ENCODE assay signal across 17 cellular contexts in genomic region chr11:82176365-82176764, GRCh38.
DNase-seq lines count a peak whose midpoint lies in the region; FAIRE-seq and TF ChIP-seq lines count a peak whose summit lies in the region.
"Had no signal": no experiment of that assay in that cellular context is flagged by ENCODE, and none has a peak within 500 bp of the region (broad histone marks: within the 10 kb centered on the region; RNA-seq: fewer than 3 reads in every experiment).

No MANE protein-coding gene starts in this region.

- H3K36me3 Mint-ChIP-seq in type B pancreatic cell, result no peaks in the 10 kb centered on the region
- H3K36me3 Mint-ChIP-seq: CD14-positive monocyte; CD8-positive, alpha-beta T cell had no signal

- H3K27ac ChIP-seq in small intestine (ENCODE audit: low read depth in 1 of 2, low read length in 1 of 2), result no peak overlapping the region
- H3K27ac ChIP-seq: 22Rv1 had no signal

- H3K36me3 ChIP-seq in small intestine (ENCODE audit: control insufficient read depth in 2 of 2, insufficient read depth in 2 of 2, low read length in 2 of 2), result no peaks in the 10 kb centered on the region

- no peak overlapping the region for H3K27ac Mint-ChIP-seq in type B pancreatic cell
- H3K27ac Mint-ChIP-seq: CD14-positive monocyte; CD8-positive, alpha-beta T cell; H9 had no signal

- TF ChIP-seq CTCF in type B pancreatic cell (conservative IDR thresholded peaks at IDR 0.05), result no peak

- WGBS in small intestine, 3 donors, result 16 to 62% (median 28%) methylated on average over 2 of the region's 2 CpGs

- FAIRE-seq in small intestine (lab: Jason Lieb, UNC) (no peak), urothelium cell line (lab: Jason Lieb, UNC) (no peak)
- FAIRE-seq: D721Med, GM19239 had no signal

- H3K27me3 ChIP-seq in small intestine (ENCODE audit: control insufficient read depth in 2 of 2, insufficient read depth in 2 of 2, low read length in 2 of 2), result no peaks in the 10 kb centered on the region

- H3K27me3 Mint-ChIP-seq in type B pancreatic cell, result no peaks in the 10 kb centered on the region

- no peak overlapping the region for H3K4me3 Mint-ChIP-seq in type B pancreatic cell
- H3K4me3 Mint-ChIP-seq: CD14-positive monocyte; CD8-positive, alpha-beta T cell; H9 had no signal

- H3K4me1 Mint-ChIP-seq in type B pancreatic cell (ENCODE audit: unreplicated experiment), result no peaks in the 10 kb centered on the region
- H3K4me1 Mint-ChIP-seq: CD14-positive monocyte had no signal

- DNase-seq in DMS53 (lab: John Stamatoyannopoulos, UW) (peak; percentile 22), DMS53 treated with DMSO at 0.1 percent for 48 hours (lab: John Stamatoyannopoulos, UW; ENCODE audit: unreplicated experiment) (no peak), NCI-H1417 treated with DMSO at 0.1 percent for 48 hours (lab: John Stamatoyannopoulos, UW) (peak; percentile 76), NCI-H748 treated with DMSO at 0.1 percent for 48 hours (lab: John Stamatoyannopoulos, UW) (peak; percentile 56), small intestine (peak; percentile 37), urothelium cell line (ENCODE audit: low spot score) (no peak), type B pancreatic cell (ENCODE audit: extremely low spot score, unreplicated experiment) (no peak)
- DNase-seq: CD8-positive, alpha-beta T cell; COR-L47; DMS153; GF-D8; GOT3; H9 had no signal

- H3K9me3 ChIP-seq in small intestine (ENCODE audit: control insufficient read depth, low read depth), result no peaks in the 10 kb centered on the region

- no peak overlapping the region for H3K4me3 ChIP-seq in small intestine (ENCODE audit: low read depth in 1 of 2, low read length in 2 of 2)

- no peaks in the 10 kb centered on the region for H3K4me1 ChIP-seq in small intestine (ENCODE audit: control insufficient read depth in 2 of 2, insufficient read depth in 1 of 2, low read depth in 1 of 2, low read length in 1 of 2)

- peaks cover 4% of the 10 kb centered on the region for H3K9me3 Mint-ChIP-seq in type B pancreatic cell
- H3K9me3 Mint-ChIP-seq: CD8-positive, alpha-beta T cell had no signal

Comparison
In these comparisons a context has a peak if more than half of its experiments do, and no peak if none do; other contexts are left out.
1. DNase-seq: peak in DMS53 (single experiment), NCI-H1417 treated with DMSO at 0.1 percent for 48 hours (single experiment), NCI-H748 treated with DMSO at 0.1 percent for 48 hours (single experiment) and small intestine (single experiment); none in DMS53 treated with DMSO at 0.1 percent for 48 hours (single experiment), urothelium cell line (single experiment) and type B pancreatic cell (single experiment).